Comparison of ENCODE assay signal across 21 cellular contexts in the genomic region with DNA sequence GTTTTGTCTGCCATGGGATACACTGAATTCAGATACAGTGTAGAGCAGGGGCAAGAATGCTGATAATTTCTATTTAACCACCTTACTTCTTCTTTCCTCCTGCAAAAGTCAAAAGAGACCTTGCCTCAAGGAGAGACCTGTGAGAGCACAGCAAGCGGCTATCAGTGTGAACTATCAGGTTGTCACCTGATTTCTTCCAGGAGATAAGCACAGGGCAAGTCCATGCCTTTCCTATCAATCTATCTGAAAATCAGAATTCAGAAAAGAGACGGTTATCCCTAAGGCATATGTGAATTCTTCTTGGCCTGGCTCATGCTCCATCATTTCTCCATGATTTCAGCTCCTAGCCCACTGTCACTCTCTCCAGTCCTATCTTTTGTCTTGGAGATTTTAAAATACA.
A peak's percentile ranks its signal among the peaks of the same experiment; 100 is the strongest.
DNase-seq lines count a peak whose midpoint lies in the region; ATAC-seq and TF ChIP-seq lines count a peak whose summit lies in the region.
"Had no signal": no experiment of that assay in that cellular context is flagged by ENCODE, and none has a peak within 500 bp of the region (broad histone marks: within the 10 kb centered on the region; RNA-seq: fewer than 3 reads in every experiment).

No MANE protein-coding gene starts in this region.

- no peaks in the 10 kb centered on the region for H3K27me3 Mint-ChIP-seq in activated naive CD4-positive, alpha-beta T cell treated with anti-CD3 and anti-CD28 coated beads, Interleukin-2, amount 50 U/mL, for 24 hours
- no peaks in the 10 kb centered on the region for H3K27me3 Mint-ChIP-seq in activated CD4-positive, alpha-beta memory T cell treated with anti-CD3 and anti-CD28 coated beads, Interleukin-2, amount 10 ng/mL, durations not matched to agents 7 days and 5 days
- peaks cover 0 to 4% (median 0%) of the 10 kb centered on the region in 3 donors for H3K27me3 Mint-ChIP-seq in immature natural killer cell (ENCODE audit: low read depth in 3 of 3)
- H3K27me3 Mint-ChIP-seq in stimulated activated naive CD8-positive, alpha-beta T cell treated with anti-CD3 and anti-CD28 coated beads, Interleukin-15, amount 100 ng/mL, for 72 hours: no peaks in the 10 kb centered on the region

- TF ChIP-seq CTCF in GM10248 (IDR thresholded peaks at IDR 0.05; ENCODE audit: control extremely low read depth, extremely low read depth, low read depth, missing control alignments): no peak

- peak overlapping the region; percentile 43 for H3K4me3 Mint-ChIP-seq in activated naive CD4-positive, alpha-beta T cell treated with anti-CD3 and anti-CD28 coated beads, Interleukin-2, amount 50 U/mL, for 24 hours
- no peak overlapping the region for H3K4me3 Mint-ChIP-seq in activated CD4-positive, alpha-beta memory T cell treated with anti-CD3 and anti-CD28 coated beads, Interleukin-2, amount 10 ng/mL, durations not matched to agents 7 days and 5 days
- peak overlapping the region in 3 of 5 donors; percentile 12 to 94 (median 49) for H3K4me3 Mint-ChIP-seq in immature natural killer cell
- peak overlapping the region; percentile 55 to 56 for H3K4me3 Mint-ChIP-seq in stimulated activated naive CD8-positive, alpha-beta T cell treated with anti-CD3 and anti-CD28 coated beads, Interleukin-15, amount 100 ng/mL, for 72 hours
- H3K4me3 Mint-ChIP-seq: GM23338, neural crest cell had no signal

- ATAC-seq in stimulated activated naive CD8-positive, alpha-beta T cell treated with anti-CD3 and anti-CD28 coated beads, Interleukin-15, amount 100 ng/mL, for 72 hours: no peak
- ATAC-seq in esophagus mucosa: no peak
- ATAC-seq: GM12878, GM23338, K562 had no signal

- H3K4me1 Mint-ChIP-seq in activated naive CD4-positive, alpha-beta T cell treated with anti-CD3 and anti-CD28 coated beads, Interleukin-2, amount 50 U/mL, for 24 hours: peaks cover 82% of the 10 kb centered on the region
- H3K4me1 Mint-ChIP-seq in activated CD4-positive, alpha-beta memory T cell treated with anti-CD3 and anti-CD28 coated beads, Interleukin-2, amount 10 ng/mL, durations not matched to agents 7 days and 5 days: peaks cover 94% of the 10 kb centered on the region
- peaks cover 24 to 31% of the 10 kb centered on the region in 2 donors for H3K4me1 Mint-ChIP-seq in immature natural killer cell
- peaks cover 95% of the 10 kb centered on the region for H3K4me1 Mint-ChIP-seq in stimulated activated naive CD8-positive, alpha-beta T cell treated with anti-CD3 and anti-CD28 coated beads, Interleukin-15, amount 100 ng/mL, for 72 hours

- H3K27ac Mint-ChIP-seq in activated naive CD4-positive, alpha-beta T cell treated with anti-CD3 and anti-CD28 coated beads, Interleukin-2, amount 50 U/mL, for 24 hours: peak overlapping the region; percentile 78
- H3K27ac Mint-ChIP-seq in activated CD4-positive, alpha-beta memory T cell treated with anti-CD3 and anti-CD28 coated beads, Interleukin-2, amount 10 ng/mL, durations not matched to agents 7 days and 5 days: peak overlapping the region; percentile 78
- H3K27ac Mint-ChIP-seq in immature natural killer cell: peak overlapping the region in 5 of 6 donors; percentile 68 to 96 (median 69)
- peak overlapping the region in 1 of 2 donors; percentile 77 for H3K27ac Mint-ChIP-seq in stimulated activated naive CD8-positive, alpha-beta T cell treated with anti-CD3 and anti-CD28 coated beads, Interleukin-15, amount 100 ng/mL, for 72 hours
- H3K27ac Mint-ChIP-seq: GM23338 had no signal

- H3K36me3 Mint-ChIP-seq in activated naive CD4-positive, alpha-beta T cell treated with anti-CD3 and anti-CD28 coated beads, Interleukin-2, amount 50 U/mL, for 24 hours: no peaks in the 10 kb centered on the region
- H3K36me3 Mint-ChIP-seq in activated CD4-positive, alpha-beta memory T cell treated with anti-CD3 and anti-CD28 coated beads, Interleukin-2, amount 10 ng/mL, durations not matched to agents 7 days and 5 days (ENCODE audit: low read depth): peaks cover 4% of the 10 kb centered on the region
- H3K36me3 Mint-ChIP-seq in immature natural killer cell: no peaks in the 10 kb centered on the region

- POLR2A ChIA-PET in activated CD4-positive, alpha-beta memory T cell treated with anti-CD3 and anti-CD28 coated beads, Interleukin-2, amount 10 ng/mL, durations not matched to agents 7 days and 5 days (lab: Charles Lee): interaction anchor here (1.2 to 10.6 kb wide), 6 partner anchors 11 to 147 kb away, joined by 3 to 422 read pairs (median 66); a partner anchor contains a TSS
- POLR2A ChIA-PET in GM10248 (lab: Yijun Ruan, JAX): no interaction called here

- no peaks in the 10 kb centered on the region for H3K9me3 Mint-ChIP-seq in activated naive CD4-positive, alpha-beta T cell treated with anti-CD3 and anti-CD28 coated beads, Interleukin-2, amount 50 U/mL, for 24 hours
- H3K9me3 Mint-ChIP-seq in activated CD4-positive, alpha-beta memory T cell treated with anti-CD3 and anti-CD28 coated beads, Interleukin-2, amount 10 ng/mL, durations not matched to agents 7 days and 5 days: no peaks in the 10 kb centered on the region
- no peaks in the 10 kb centered on the region for H3K9me3 Mint-ChIP-seq in immature natural killer cell
- H3K9me3 Mint-ChIP-seq in stimulated activated naive CD8-positive, alpha-beta T cell treated with anti-CD3 and anti-CD28 coated beads, Interleukin-15, amount 100 ng/mL, for 72 hours: no peaks in the 10 kb centered on the region

- CTCF ChIA-PET in activated CD4-positive, alpha-beta memory T cell treated with anti-CD3 and anti-CD28 coated beads, Interleukin-2, amount 10 ng/mL, durations not matched to agents 7 days and 5 days (lab: Charles Lee): interaction anchor here (0.9 to 10.4 kb wide), 7 partner anchors 9 to 171 kb away, joined by 3 to 190 read pairs (median 43); a partner anchor contains a TSS
- CTCF ChIA-PET in GM10248 (lab: Yijun Ruan, JAX): interaction anchor here (1.5 kb wide), 1 partner anchor 133 kb away, joined by 6 read pairs; no protein-coding TSS in a partner anchor

- no peak for DNase-seq in activated naive CD4-positive, alpha-beta T cell treated with anti-CD3 and anti-CD28 coated beads, Interleukin-2, amount 50 U/mL, for 16 hours
- DNase-seq in activated CD4-positive, alpha-beta memory T cell treated with anti-CD3 and anti-CD28 coated beads, Interleukin-2, amount 10 ng/mL, durations not matched to agents 7 days and 5 days: no peak
- DNase-seq in immature natural killer cell: no peak
- no peak for DNase-seq in stimulated activated naive CD8-positive, alpha-beta T cell treated with anti-CD3 and anti-CD28 coated beads, Interleukin-15, amount 100 ng/mL, for 72 hours
- DNase-seq in GM10248 (ENCODE audit: extremely low spot score): no peak
- no peak for DNase-seq in CD1c-positive myeloid dendritic cell (ENCODE audit: extremely low spot score)
- DNase-seq: activated effector memory CD4-positive, alpha-beta T cell treated with Interleukin-2 at 50 U/mL for 16 hours; cerebellar nuclear complex; effector CD4-positive, alpha-beta T cell; mammary epithelial cell; MM.1S; NCI-H1436 treated with DMSO at 0.1 percent for 48 hours; NCI-H524 treated with DMSO at 0.1 percent for 48 hours; stimulated activated CD4-positive, alpha-beta T cell treated with anti-CD3 and anti-CD28 coated beads, Interleukin-1b, Interleukin-23, amount 100 ng/mL, for 48 hours; upper lobe of left lung had no signal
